In genomic region chr19:2475702-2476450, GRCh38 we compare ENCODE assay signal across 8 cellular contexts. TPM values are rescaled to one million over a fixed set of nuclear protein-coding genes. Genes with fewer than 3 reads are reported as not detected.
DNase-seq lines count a peak whose midpoint lies in the region; FAIRE-seq and TF ChIP-seq lines count a peak whose summit lies in the region.

GADD45B (plus strand) TSS chr19:2476127; CDS start chr19:2476359, 232 bp downstream.

- H3K27ac Mint-ChIP-seq in activated naive CD4-positive, alpha-beta T cell treated with anti-CD3 and anti-CD28 coated beads for 36 hours, result peak within 1 kb of the TSS; percentile 97

- intact Hi-C loops in activated naive CD4-positive, alpha-beta T cell treated with anti-CD3 and anti-CD28 coated beads for 36 hours (cut with micrococcal nuclease), result loop anchor here (1.0 to 10.0 kb wide), 8 partner anchors 19 to 309 kb away; partner anchors contain the start of genes LMNB2, SGTA and THOP1

- H3K4me1 ChIP-seq in neutrophil (ENCODE audit: control insufficient read depth in 1 of 2, insufficient read depth in 1 of 2, low read depth in 1 of 2, low read length in 1 of 2), result peaks cover 38 to 42% of the 10 kb centered on the region in 2 experiments

- no peaks in the 10 kb centered on the region for H3K9me3 Mint-ChIP-seq in activated naive CD4-positive, alpha-beta T cell treated with anti-CD3 and anti-CD28 coated beads for 36 hours

- TF ChIP-seq CTCF in neutrophil (IDR thresholded peaks at IDR 0.05) (peak; percentile 30), subcutaneous adipose tissue (IDR thresholded peaks at IDR 0.05; ENCODE audit: low read depth) (no peak)

- CTCF ChIA-PET in HEK293T (lab: Yijun Ruan, JAX), result interaction anchor here (0.6 to 3.1 kb wide), 8 partner anchors 21 to 135 kb away, joined by 3 to 15 read pairs (median 4); no protein-coding TSS in a partner anchor
- CTCF ChIA-PET in activated naive CD4-positive, alpha-beta T cell treated with anti-CD3 and anti-CD28 coated beads for 36 hours (lab: Charles Lee), result interaction anchor here (0.6 to 4.2 kb wide), 12 partner anchors 11 to 161 kb away, joined by 3 to 66 read pairs (median 6); no protein-coding TSS in a partner anchor

- H3K36me3 ChIP-seq in SK-N-MC (ENCODE audit: insufficient read depth, low read length) (no peaks in the 10 kb centered on the region), neutrophil (peaks cover 17% of the 10 kb centered on the region)

- H3K27me3 ChIP-seq in neutrophil, result no peaks in the 10 kb centered on the region

- peak; percentile 95 for DNase-seq in GDM1 (lab: John Stamatoyannopoulos, UW)
- peak; percentile 99 for DNase-seq in HEK293T (ENCODE audit: extremely low spot score)
- DNase-seq in NAMALWA (ENCODE audit: low spot score), result peak; percentile 97
- peak; percentile 96 for DNase-seq in SK-N-MC (ENCODE audit: low read depth, low spot score)
- peak; percentile 98 for DNase-seq in activated naive CD4-positive, alpha-beta T cell treated with anti-CD3 and anti-CD28 coated beads for 36 hours
- peak; percentile 100 for DNase-seq in frontal cortex (ENCODE audit: low spot score in 2 of 2)

- H3K4me3 Mint-ChIP-seq in activated naive CD4-positive, alpha-beta T cell treated with anti-CD3 and anti-CD28 coated beads for 36 hours, result peak within 1 kb of the TSS; percentile 99

- peaks cover 22% of the 10 kb centered on the region for H3K4me1 Mint-ChIP-seq in activated naive CD4-positive, alpha-beta T cell treated with anti-CD3 and anti-CD28 coated beads for 36 hours (ENCODE audit: low read depth)

- H3K27ac ChIP-seq in SK-N-MC (no peak within 1 kb of the TSS), neutrophil (peak within 1 kb of the TSS; percentile 88)

- H3K9me3 ChIP-seq in SK-N-MC (ENCODE audit: low read depth, low read length), result no peaks in the 10 kb centered on the region
- no peaks in the 10 kb centered on the region for H3K9me3 ChIP-seq in neutrophil

- H3K36me3 Mint-ChIP-seq in activated naive CD4-positive, alpha-beta T cell treated with anti-CD3 and anti-CD28 coated beads for 36 hours (ENCODE audit: low read depth), result peaks cover 28% of the 10 kb centered on the region

- no peaks in the 10 kb centered on the region for H3K27me3 Mint-ChIP-seq in activated naive CD4-positive, alpha-beta T cell treated with anti-CD3 and anti-CD28 coated beads for 36 hours (ENCODE audit: low read depth)

- H3K9ac ChIP-seq in SK-N-MC (ENCODE audit: insufficient read length), result peak within 1 kb of the TSS; percentile 70

- POLR2A ChIA-PET in HEK293T (lab: Yijun Ruan, JAX), result interaction anchor here (0.6 to 6.2 kb wide), 59 partner anchors 8 to 599 kb away, joined by 3 to 151 read pairs (median 8); partner anchors contain the start of genes LMNB2, LSM7, SPPL2B and THOP1

- peak; percentile 67 for FAIRE-seq in frontal cortex (lab: Jason Lieb, UNC)

- peak within 1 kb of the TSS; percentile 96 for H3K4me3 ChIP-seq in SK-N-MC
- peak within 1 kb of the TSS; percentile 98 to 100 for H3K4me3 ChIP-seq in neutrophil (ENCODE audit: low read depth in 1 of 2, low read length in 1 of 2)

TF ChIP-seq in HEK293T, 16 proteins besides CTCF, POLR2A, EP300 and RAD21:
- peak; percentile 86 for TF ChIP-seq ZNF384 (IDR thresholded peaks at IDR 0.05)
- no peak for TF ChIP-seq ARNT (IDR thresholded peaks at IDR 0.05)
- no peak for TF ChIP-seq SUZ12 (IDR thresholded peaks at IDR 0.05)
- 0 out of 2 replicates have a peak, but pooled peaks have one; percentile 43 for TF ChIP-seq FOXM1 (IDR thresholded peaks at IDR 0.05; ENCODE audit: borderline replicate concordance)
- peak; percentile 98 for TF ChIP-seq ELF4 (IDR thresholded peaks at IDR 0.05)
- TF ChIP-seq TARDBP (IDR thresholded peaks at IDR 0.05), result no peak

RNA-seq across cellular contexts. Expression of gene GADD45B, which starts in this region (rescaled TPM):
- total RNA-seq in activated naive CD4-positive, alpha-beta T cell treated with anti-CD3 and anti-CD28 coated beads for 36 hours, result 100 to 1,000 TPM; 107 to 112 TPM
- 1.2 TPM for total RNA-seq in frontal cortex
- total RNA-seq in subcutaneous adipose tissue, result 100 to 1,000 TPM; 119 to 260 (median 212) TPM

Comparison
In these comparisons a context has a peak if more than half of its experiments do, and no peak if none do; other contexts are left out.
1. RNA of gene GADD45B (total RNA-seq): 119 to 260 TPM in subcutaneous adipose tissue and 107 to 112 TPM in activated naive CD4-positive, alpha-beta T cell treated with anti-CD3 and anti-CD28 coated beads for 36 hours; 1.2 TPM in frontal cortex (single experiment); every median in the first group is over 10 times any median in the second.
2. Peak in every context shown above with its lines, with median percentiles within 50 percentile points of each other: DNase-seq.